14 cellular contexts compared by ENCODE assay signal in genomic region chr4:67918428-67918827, GRCh38. TPM values are rescaled to one million over a fixed set of nuclear protein-coding genes. Genes with fewer than 3 reads are reported as not detected.
DNase-seq lines count a peak whose midpoint lies in the region; TF ChIP-seq lines count a peak whose summit lies in the region.
"Had no signal": no experiment of that assay in that cellular context is flagged by ENCODE, and none has a peak within 500 bp of the region (broad histone marks: within the 10 kb centered on the region; RNA-seq: fewer than 3 reads in every experiment).

No MANE protein-coding gene starts in this region.

- in situ Hi-C loops in brain microvascular endothelial cell (cut with HindIII; ENCODE audit: low pct_ligation_motif_present, low sequenced_read_pairs) = no loop called here

- no peak overlapping the region for H3K18ac ChIP-seq in mesenchymal stem cell (ENCODE audit: low read depth in 1 of 2, low read length in 2 of 2)

- H4K8ac ChIP-seq in mesenchymal stem cell (ENCODE audit: low read length) = no peak overlapping the region

- no peaks in the 10 kb centered on the region for H3K79me2 ChIP-seq in osteoblast (ENCODE audit: insufficient read depth, low read length)

- no peaks in the 10 kb centered on the region for H3K9me3 ChIP-seq in osteoblast (ENCODE audit: low read depth, low read length)
- H3K9me3 ChIP-seq in mesenchymal stem cell (ENCODE audit: control insufficient read depth, low read length) = no peaks in the 10 kb centered on the region

- no peak overlapping the region for H2AK5ac ChIP-seq in mesenchymal stem cell (ENCODE audit: low read length, severe bottlenecking)

- H3K23ac ChIP-seq in mesenchymal stem cell (ENCODE audit: low read length in 2 of 2) = no peak overlapping the region

- H2BK5ac ChIP-seq in mesenchymal stem cell (ENCODE audit: low read depth, low read length, poor library complexity, severe bottlenecking) = no peak overlapping the region

- no peak overlapping the region for H3K9ac ChIP-seq in mesenchymal stem cell (ENCODE audit: low read length)

- H3K4me3 ChIP-seq in brain microvascular endothelial cell (ENCODE audit: low read depth, low read length) (no peak overlapping the region), osteoblast (ENCODE audit: insufficient read depth, low read length) (no peak overlapping the region), mesenchymal stem cell (ENCODE audit: insufficient read depth in 1 of 2, low read depth in 1 of 2, low read length in 2 of 2) (no peak overlapping the region)

- TF ChIP-seq CTCF in brain microvascular endothelial cell (IDR thresholded peaks at IDR 0.05; ENCODE audit: low read depth, low read length, missing control alignments) (peak; percentile 42), osteoblast (IDR thresholded peaks at IDR 0.05; ENCODE audit: extremely low read depth, low read depth, low read length) (peak; percentile 12)

- H3K4me1 ChIP-seq in osteoblast (ENCODE audit: insufficient read depth, low read length) (no peaks in the 10 kb centered on the region), mesenchymal stem cell (ENCODE audit: control insufficient read depth, insufficient read depth, low read depth, low read length) (no peaks in the 10 kb centered on the region)

- H3K4me2 ChIP-seq in osteoblast (ENCODE audit: insufficient read depth, low read length) = no peak overlapping the region
- no peak overlapping the region for H3K4me2 ChIP-seq in mesenchymal stem cell (ENCODE audit: low read length, poor library complexity, severe bottlenecking)

- no peak overlapping the region for H2BK12ac ChIP-seq in mesenchymal stem cell (ENCODE audit: low read length in 2 of 2)

- H2BK15ac ChIP-seq in mesenchymal stem cell (ENCODE audit: low read depth, poor library complexity, severe bottlenecking) = no peak overlapping the region

- H3K79me1 ChIP-seq in mesenchymal stem cell (replicated peaks; ENCODE audit: low read length, poor library complexity, severe bottlenecking) = no peaks in the 10 kb centered on the region

- H3K27me3 ChIP-seq in brain microvascular endothelial cell (replicated peaks) = no peaks in the 10 kb centered on the region
- H3K27me3 ChIP-seq in osteoblast (ENCODE audit: insufficient read depth, low read length) = no peaks in the 10 kb centered on the region
- no peaks in the 10 kb centered on the region for H3K27me3 ChIP-seq in mesenchymal stem cell (ENCODE audit: control insufficient read depth in 1 of 2, insufficient read depth in 1 of 2, low read length in 2 of 2)

- no peak overlapping the region for H3K4ac ChIP-seq in mesenchymal stem cell (ENCODE audit: low read depth in 1 of 2, low read length in 2 of 2)

- H4K20me1 ChIP-seq in osteoblast (ENCODE audit: insufficient read depth, low read length) = no peaks in the 10 kb centered on the region

- no peak overlapping the region for H2BK120ac ChIP-seq in mesenchymal stem cell (ENCODE audit: low read depth, low read length)

- H3K36me3 ChIP-seq in brain microvascular endothelial cell (replicated peaks) (no peaks in the 10 kb centered on the region), osteoblast (ENCODE audit: insufficient read depth, low read length) (no peaks in the 10 kb centered on the region), mesenchymal stem cell (ENCODE audit: control insufficient read depth in 1 of 2, insufficient read depth in 2 of 2, low read depth in 1 of 2, low read length in 2 of 2) (no peaks in the 10 kb centered on the region)

- no peak overlapping the region for H4K91ac ChIP-seq in mesenchymal stem cell (ENCODE audit: low read length)

- no peak overlapping the region for H2AFZ ChIP-seq in osteoblast (ENCODE audit: low read length)
- no peak overlapping the region for H2AFZ ChIP-seq in mesenchymal stem cell (ENCODE audit: low read depth, low read length)

- H3K27ac ChIP-seq in brain microvascular endothelial cell (no peak overlapping the region), osteoblast (ENCODE audit: low read depth, low read length) (no peak overlapping the region), mesenchymal stem cell (ENCODE audit: low read length, poor library complexity, severe bottlenecking) (no peak overlapping the region)

- no peak overlapping the region for H3K14ac ChIP-seq in mesenchymal stem cell (ENCODE audit: low read length in 2 of 2)

- DNase-seq in DMS 273 (lab: John Stamatoyannopoulos, UW; ENCODE audit: unreplicated experiment) (peak; percentile 2), DMS 273 treated with DMSO at 0.1 percent for 48 hours (lab: John Stamatoyannopoulos, UW) (no peak), NCI-H146 (lab: John Stamatoyannopoulos, UW) (peak; percentile 60), brain microvascular endothelial cell (no peak), osteoblast (ENCODE audit: insufficient read length, low spot score, missing footprints) (no peak), mesenchymal stem cell (no peak), KG1 (lab: John Stamatoyannopoulos, UW) (no peak), CD1c-positive myeloid dendritic cell (ENCODE audit: extremely low spot score) (no peak)
- DNase-seq: 8988T; activated CD4-positive, alpha-beta memory T cell treated with anti-CD3 and anti-CD28 coated beads for 36 hours; GF-D8; islet precursor cell; stimulated activated naive CD4-positive, alpha-beta T cell treated with Interleukin-2 at 50 U/mL for 16 hours had no signal

RNA-seq across cellular contexts. Expression of gene TMPRSS11D, which starts 34.6 kb away (rescaled TPM):
- not detected in 2 replicates for total RNA-seq in osteoblast
- not detected for polyA plus RNA-seq in mesenchymal stem cell (2013, experiment 1 of 2)
- not detected for polyA plus RNA-seq in mesenchymal stem cell (2013, experiment 2 of 2)
- total RNA-seq: activated CD4-positive, alpha-beta memory T cell treated with anti-CD3 and anti-CD28 coated beads for 36 hours; NCI-H460 had no signal

RNA-seq across cellular contexts. Expression of gene TMPRSS11A, which starts 44.9 kb away (rescaled TPM):
- not detected in 2 replicates for total RNA-seq in osteoblast
- 0.03 TPM for polyA plus RNA-seq in mesenchymal stem cell (2013, experiment 1 of 2)
- not detected for polyA plus RNA-seq in mesenchymal stem cell (2013, experiment 2 of 2)
- total RNA-seq: activated CD4-positive, alpha-beta memory T cell treated with anti-CD3 and anti-CD28 coated beads for 36 hours; NCI-H460 had no signal

Comparison
In these comparisons a context has a peak if more than half of its experiments do, and no peak if none do; other contexts are left out.
1. DNase-seq: peak in DMS 273 (single experiment) and NCI-H146 (single experiment); none in DMS 273 treated with DMSO at 0.1 percent for 48 hours (single experiment), brain microvascular endothelial cell (single experiment), osteoblast (single experiment), mesenchymal stem cell (single experiment), KG1 (single experiment) and CD1c-positive myeloid dendritic cell (single experiment).